ENCODE assay signal across 2 cellular contexts in the genomic region with DNA sequence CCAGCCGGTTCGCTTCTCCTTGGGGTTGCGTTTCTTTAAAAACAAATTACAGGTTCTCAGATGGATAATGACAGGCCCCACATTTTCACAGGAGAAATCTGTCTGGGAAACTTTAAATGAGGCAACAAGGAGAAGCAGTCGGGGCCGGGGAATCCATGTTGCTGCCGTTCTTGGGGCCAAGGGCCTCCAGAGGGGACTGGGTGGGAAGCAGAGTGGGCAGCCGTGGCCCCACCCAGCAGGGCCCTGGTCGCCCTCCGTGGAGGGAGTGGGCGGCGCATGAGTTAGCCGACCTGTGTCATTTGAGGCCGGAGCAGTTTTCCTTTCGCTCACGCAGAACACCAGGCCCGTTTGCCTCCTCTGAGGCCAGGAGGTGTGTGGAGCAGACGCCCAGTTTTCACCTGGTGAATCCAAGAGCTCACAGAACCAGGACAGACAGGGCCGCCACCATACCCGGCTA.
A peak's percentile ranks its signal among the peaks of the same experiment; 100 is the strongest.
TF ChIP-seq lines count a peak whose summit lies in the region.

No MANE protein-coding gene starts in this region.

TF ChIP-seq in HCT116, 20 proteins besides CTCF, POLR2A, EP300 and RAD21:
- TF ChIP-seq, protein P1, sequence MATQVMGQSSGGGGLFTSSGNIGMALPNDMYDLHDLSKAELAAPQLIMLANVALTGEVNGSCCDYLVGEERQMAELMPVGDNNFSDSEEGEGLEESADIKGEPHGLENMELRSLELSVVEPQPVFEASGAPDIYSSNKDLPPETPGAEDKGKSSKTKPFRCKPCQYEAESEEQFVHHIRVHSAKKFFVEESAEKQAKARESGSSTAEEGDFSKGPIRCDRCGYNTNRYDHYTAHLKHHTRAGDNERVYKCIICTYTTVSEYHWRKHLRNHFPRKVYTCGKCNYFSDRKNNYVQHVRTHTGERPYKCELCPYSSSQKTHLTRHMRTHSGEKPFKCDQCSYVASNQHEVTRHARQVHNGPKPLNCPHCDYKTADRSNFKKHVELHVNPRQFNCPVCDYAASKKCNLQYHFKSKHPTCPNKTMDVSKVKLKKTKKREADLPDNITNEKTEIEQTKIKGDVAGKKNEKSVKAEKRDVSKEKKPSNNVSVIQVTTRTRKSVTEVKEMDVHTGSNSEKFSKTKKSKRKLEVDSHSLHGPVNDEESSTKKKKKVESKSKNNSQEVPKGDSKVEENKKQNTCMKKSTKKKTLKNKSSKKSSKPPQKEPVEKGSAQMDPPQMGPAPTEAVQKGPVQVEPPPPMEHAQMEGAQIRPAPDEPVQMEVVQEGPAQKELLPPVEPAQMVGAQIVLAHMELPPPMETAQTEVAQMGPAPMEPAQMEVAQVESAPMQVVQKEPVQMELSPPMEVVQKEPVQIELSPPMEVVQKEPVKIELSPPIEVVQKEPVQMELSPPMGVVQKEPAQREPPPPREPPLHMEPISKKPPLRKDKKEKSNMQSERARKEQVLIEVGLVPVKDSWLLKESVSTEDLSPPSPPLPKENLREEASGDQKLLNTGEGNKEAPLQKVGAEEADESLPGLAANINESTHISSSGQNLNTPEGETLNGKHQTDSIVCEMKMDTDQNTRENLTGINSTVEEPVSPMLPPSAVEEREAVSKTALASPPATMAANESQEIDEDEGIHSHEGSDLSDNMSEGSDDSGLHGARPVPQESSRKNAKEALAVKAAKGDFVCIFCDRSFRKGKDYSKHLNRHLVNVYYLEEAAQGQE (IDR thresholded peaks at IDR 0.05; ENCODE audit: low read depth), result no peak
- TF ChIP-seq SIN3A (IDR thresholded peaks at IDR 0.05; ENCODE audit: low read depth) (no peak), YY1 (IDR thresholded peaks at IDR 0.05; ENCODE audit: extremely low read depth, insufficient replicate concordance, low read depth, low read length) (no peak), ZNF274 (IDR thresholded peaks at IDR 0.05; ENCODE audit: low read depth, low read length) (no peak), POLR2AphosphoS5 (IDR thresholded peaks at IDR 0.05; ENCODE audit: low read depth, low read length) (no peak), ELF1 (IDR thresholded peaks at IDR 0.05; ENCODE audit: borderline replicate concordance, low read depth) (no peak), EZH2phosphoT487 (IDR thresholded peaks at IDR 0.05; ENCODE audit: borderline replicate concordance) (no peak)
- TF ChIP-seq, protein P2, sequence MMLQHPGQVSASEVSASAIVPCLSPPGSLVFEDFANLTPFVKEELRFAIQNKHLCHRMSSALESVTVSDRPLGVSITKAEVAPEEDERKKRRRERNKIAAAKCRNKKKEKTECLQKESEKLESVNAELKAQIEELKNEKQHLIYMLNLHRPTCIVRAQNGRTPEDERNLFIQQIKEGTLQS (IDR thresholded peaks at IDR 0.05), result no peak

TF ChIP-seq in K562, 482 proteins besides CTCF, POLR2A, EP300 and RAD21 (continued from another document and continues in another):
- no peak for TF ChIP-seq MYBL2 (IDR thresholded peaks at IDR 0.05; ENCODE audit: low read depth)
- TF ChIP-seq MYBL2 (CRISPR knock-in tag; IDR thresholded peaks at IDR 0.05; ENCODE audit: borderline replicate concordance), result no peak
- TF ChIP-seq, protein P3, sequence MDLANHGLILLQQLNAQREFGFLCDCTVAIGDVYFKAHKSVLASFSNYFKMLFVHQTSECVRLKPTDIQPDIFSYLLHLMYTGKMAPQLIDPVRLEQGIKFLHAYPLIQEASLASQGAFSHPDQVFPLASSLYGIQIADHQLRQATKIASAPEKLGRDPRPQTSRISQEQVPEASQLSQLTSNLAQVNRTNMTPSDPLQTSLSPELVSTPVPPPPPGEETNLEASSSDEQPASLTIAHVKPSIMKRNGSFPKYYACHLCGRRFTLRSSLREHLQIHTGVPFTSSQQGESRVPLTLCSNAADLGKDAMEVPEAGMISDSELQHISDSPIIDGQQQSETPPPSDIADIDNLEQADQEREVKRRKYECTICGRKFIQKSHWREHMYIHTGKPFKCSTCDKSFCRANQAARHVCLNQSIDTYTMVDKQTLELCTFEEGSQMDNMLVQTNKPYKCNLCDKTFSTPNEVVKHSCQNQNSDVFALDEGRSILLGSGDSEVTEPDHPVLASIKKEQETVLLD (IDR thresholded peaks at IDR 0.05), result peak; percentile 37; the same call in 1 of the 2 replicates
- 0 out of 2 replicates have a peak, but pooled peaks have one; percentile 39 for TF ChIP-seq L3MBTL2 (IDR thresholded peaks at IDR 0.05)
- TF ChIP-seq ZNF41 (CRISPR knock-in tag; conservative IDR thresholded peaks at IDR 0.05), result no peak
- no peak for TF ChIP-seq ZNF224 (CRISPR knock-in tag; IDR thresholded peaks at IDR 0.05)
- peak; percentile 49 for TF ChIP-seq ZFX (CRISPR knock-in tag; IDR thresholded peaks at IDR 0.05)
- TF ChIP-seq NRF1 (conservative IDR thresholded peaks at IDR 0.05 in 1 of 2, IDR thresholded peaks at IDR 0.05 in 1 of 2), result peak; percentile 39 to 51; a peak in 3 of 4 replicates
- no peak for TF ChIP-seq SPI1 (IDR thresholded peaks at IDR 0.05; ENCODE audit: borderline replicate concordance, low read depth, low read length)
- TF ChIP-seq NR1H2 (CRISPR knock-in tag; IDR thresholded peaks at IDR 0.05), result no peak
- TF ChIP-seq HDAC1 (IDR thresholded peaks at IDR 0.05), result 0 out of 4 replicates have a peak, but pooled peaks of 1 of the 2 experiments have one; percentile 14
- peak; percentile 81 for TF ChIP-seq EGR1 (conservative IDR thresholded peaks at IDR 0.05)
- no peak for TF ChIP-seq ZBTB8A (IDR thresholded peaks at IDR 0.05; ENCODE audit: partially characterized antibody)
- peak; percentile 90; the same call in 1 of the 2 replicates for TF ChIP-seq ZKSCAN8 (CRISPR knock-in tag; IDR thresholded peaks at IDR 0.05)
- no peak for TF ChIP-seq ZNF583 (CRISPR knock-in tag; IDR thresholded peaks at IDR 0.05)
- no peak for TF ChIP-seq POLR3A (IDR thresholded peaks at IDR 0.05; ENCODE audit: borderline replicate concordance, extremely low read depth, insufficient read depth, insufficient read length)
- 0 out of 2 replicates have a peak, but pooled peaks have one; percentile 25 for TF ChIP-seq ZNF134 (CRISPR knock-in tag; conservative IDR thresholded peaks at IDR 0.05)
- TF ChIP-seq, protein P4, sequence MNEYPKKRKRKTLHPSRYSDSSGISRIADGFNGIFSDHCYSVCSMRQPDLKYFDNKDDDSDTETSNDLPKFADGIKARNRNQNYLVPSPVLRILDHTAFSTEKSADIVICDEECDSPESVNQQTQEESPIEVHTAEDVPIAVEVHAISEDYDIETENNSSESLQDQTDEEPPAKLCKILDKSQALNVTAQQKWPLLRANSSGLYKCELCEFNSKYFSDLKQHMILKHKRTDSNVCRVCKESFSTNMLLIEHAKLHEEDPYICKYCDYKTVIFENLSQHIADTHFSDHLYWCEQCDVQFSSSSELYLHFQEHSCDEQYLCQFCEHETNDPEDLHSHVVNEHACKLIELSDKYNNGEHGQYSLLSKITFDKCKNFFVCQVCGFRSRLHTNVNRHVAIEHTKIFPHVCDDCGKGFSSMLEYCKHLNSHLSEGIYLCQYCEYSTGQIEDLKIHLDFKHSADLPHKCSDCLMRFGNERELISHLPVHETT (CRISPR knock-in tag; conservative IDR thresholded peaks at IDR 0.05 in 1 of 2, IDR thresholded peaks at IDR 0.05 in 1 of 2), result 0 out of 4 replicates have a peak, but pooled peaks of 1 of the 2 experiments have one; percentile 33
- TF ChIP-seq, protein P5, sequence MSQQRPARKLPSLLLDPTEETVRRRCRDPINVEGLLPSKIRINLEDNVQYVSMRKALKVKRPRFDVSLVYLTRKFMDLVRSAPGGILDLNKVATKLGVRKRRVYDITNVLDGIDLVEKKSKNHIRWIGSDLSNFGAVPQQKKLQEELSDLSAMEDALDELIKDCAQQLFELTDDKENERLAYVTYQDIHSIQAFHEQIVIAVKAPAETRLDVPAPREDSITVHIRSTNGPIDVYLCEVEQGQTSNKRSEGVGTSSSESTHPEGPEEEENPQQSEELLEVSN (IDR thresholded peaks at IDR 0.05; ENCODE audit: borderline replicate concordance in 1 of 2, extremely low read depth in 1 of 2, insufficient read depth in 1 of 2, insufficient read length in 1 of 2, low read depth in 1 of 2, low read length in 1 of 2, poor library complexity in 1 of 2, severe bottlenecking in 1 of 2), result peak in 1 of 2 experiments; percentile 38
- TF ChIP-seq SMAD4 (CRISPR knock-in tag; conservative IDR thresholded peaks at IDR 0.05), result peak; percentile 13; the same call in 1 of the 2 replicates
- TF ChIP-seq, protein P6, sequence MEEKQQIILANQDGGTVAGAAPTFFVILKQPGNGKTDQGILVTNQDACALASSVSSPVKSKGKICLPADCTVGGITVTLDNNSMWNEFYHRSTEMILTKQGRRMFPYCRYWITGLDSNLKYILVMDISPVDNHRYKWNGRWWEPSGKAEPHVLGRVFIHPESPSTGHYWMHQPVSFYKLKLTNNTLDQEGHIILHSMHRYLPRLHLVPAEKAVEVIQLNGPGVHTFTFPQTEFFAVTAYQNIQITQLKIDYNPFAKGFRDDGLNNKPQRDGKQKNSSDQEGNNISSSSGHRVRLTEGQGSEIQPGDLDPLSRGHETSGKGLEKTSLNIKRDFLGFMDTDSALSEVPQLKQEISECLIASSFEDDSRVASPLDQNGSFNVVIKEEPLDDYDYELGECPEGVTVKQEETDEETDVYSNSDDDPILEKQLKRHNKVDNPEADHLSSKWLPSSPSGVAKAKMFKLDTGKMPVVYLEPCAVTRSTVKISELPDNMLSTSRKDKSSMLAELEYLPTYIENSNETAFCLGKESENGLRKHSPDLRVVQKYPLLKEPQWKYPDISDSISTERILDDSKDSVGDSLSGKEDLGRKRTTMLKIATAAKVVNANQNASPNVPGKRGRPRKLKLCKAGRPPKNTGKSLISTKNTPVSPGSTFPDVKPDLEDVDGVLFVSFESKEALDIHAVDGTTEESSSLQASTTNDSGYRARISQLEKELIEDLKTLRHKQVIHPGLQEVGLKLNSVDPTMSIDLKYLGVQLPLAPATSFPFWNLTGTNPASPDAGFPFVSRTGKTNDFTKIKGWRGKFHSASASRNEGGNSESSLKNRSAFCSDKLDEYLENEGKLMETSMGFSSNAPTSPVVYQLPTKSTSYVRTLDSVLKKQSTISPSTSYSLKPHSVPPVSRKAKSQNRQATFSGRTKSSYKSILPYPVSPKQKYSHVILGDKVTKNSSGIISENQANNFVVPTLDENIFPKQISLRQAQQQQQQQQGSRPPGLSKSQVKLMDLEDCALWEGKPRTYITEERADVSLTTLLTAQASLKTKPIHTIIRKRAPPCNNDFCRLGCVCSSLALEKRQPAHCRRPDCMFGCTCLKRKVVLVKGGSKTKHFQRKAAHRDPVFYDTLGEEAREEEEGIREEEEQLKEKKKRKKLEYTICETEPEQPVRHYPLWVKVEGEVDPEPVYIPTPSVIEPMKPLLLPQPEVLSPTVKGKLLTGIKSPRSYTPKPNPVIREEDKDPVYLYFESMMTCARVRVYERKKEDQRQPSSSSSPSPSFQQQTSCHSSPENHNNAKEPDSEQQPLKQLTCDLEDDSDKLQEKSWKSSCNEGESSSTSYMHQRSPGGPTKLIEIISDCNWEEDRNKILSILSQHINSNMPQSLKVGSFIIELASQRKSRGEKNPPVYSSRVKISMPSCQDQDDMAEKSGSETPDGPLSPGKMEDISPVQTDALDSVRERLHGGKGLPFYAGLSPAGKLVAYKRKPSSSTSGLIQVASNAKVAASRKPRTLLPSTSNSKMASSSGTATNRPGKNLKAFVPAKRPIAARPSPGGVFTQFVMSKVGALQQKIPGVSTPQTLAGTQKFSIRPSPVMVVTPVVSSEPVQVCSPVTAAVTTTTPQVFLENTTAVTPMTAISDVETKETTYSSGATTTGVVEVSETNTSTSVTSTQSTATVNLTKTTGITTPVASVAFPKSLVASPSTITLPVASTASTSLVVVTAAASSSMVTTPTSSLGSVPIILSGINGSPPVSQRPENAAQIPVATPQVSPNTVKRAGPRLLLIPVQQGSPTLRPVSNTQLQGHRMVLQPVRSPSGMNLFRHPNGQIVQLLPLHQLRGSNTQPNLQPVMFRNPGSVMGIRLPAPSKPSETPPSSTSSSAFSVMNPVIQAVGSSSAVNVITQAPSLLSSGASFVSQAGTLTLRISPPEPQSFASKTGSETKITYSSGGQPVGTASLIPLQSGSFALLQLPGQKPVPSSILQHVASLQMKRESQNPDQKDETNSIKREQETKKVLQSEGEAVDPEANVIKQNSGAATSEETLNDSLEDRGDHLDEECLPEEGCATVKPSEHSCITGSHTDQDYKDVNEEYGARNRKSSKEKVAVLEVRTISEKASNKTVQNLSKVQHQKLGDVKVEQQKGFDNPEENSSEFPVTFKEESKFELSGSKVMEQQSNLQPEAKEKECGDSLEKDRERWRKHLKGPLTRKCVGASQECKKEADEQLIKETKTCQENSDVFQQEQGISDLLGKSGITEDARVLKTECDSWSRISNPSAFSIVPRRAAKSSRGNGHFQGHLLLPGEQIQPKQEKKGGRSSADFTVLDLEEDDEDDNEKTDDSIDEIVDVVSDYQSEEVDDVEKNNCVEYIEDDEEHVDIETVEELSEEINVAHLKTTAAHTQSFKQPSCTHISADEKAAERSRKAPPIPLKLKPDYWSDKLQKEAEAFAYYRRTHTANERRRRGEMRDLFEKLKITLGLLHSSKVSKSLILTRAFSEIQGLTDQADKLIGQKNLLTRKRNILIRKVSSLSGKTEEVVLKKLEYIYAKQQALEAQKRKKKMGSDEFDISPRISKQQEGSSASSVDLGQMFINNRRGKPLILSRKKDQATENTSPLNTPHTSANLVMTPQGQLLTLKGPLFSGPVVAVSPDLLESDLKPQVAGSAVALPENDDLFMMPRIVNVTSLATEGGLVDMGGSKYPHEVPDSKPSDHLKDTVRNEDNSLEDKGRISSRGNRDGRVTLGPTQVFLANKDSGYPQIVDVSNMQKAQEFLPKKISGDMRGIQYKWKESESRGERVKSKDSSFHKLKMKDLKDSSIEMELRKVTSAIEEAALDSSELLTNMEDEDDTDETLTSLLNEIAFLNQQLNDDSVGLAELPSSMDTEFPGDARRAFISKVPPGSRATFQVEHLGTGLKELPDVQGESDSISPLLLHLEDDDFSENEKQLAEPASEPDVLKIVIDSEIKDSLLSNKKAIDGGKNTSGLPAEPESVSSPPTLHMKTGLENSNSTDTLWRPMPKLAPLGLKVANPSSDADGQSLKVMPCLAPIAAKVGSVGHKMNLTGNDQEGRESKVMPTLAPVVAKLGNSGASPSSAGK (IDR thresholded peaks at IDR 0.05), result peak; percentile 30; the same call in 1 of the 2 replicates
- no peak for TF ChIP-seq TARDBP (IDR thresholded peaks at IDR 0.05)
- no peak for TF ChIP-seq ZNF785 (CRISPR knock-in tag; IDR thresholded peaks at IDR 0.05)
- peak; percentile 36; the same call in 1 of the 2 replicates for TF ChIP-seq ZBTB7A (IDR thresholded peaks at IDR 0.05; ENCODE audit: borderline replicate concordance, control insufficient read depth, low read depth, low read length)
